10 cellular contexts compared by ENCODE assay signal in genomic region chr19:48258350-48258749, GRCh38. TPM values are rescaled to one million over a fixed set of nuclear protein-coding genes. Genes with fewer than 3 reads are reported as not detected.
A peak's percentile ranks its signal among the peaks of the same experiment; 100 is the strongest.
DNase-seq lines count a peak whose midpoint lies in the region; ATAC-seq and TF ChIP-seq lines count a peak whose summit lies in the region.
"Had no signal": no experiment of that assay in that cellular context is flagged by ENCODE, and none has a peak within 500 bp of the region (broad histone marks: within the 10 kb centered on the region; RNA-seq: fewer than 3 reads in every experiment).

No MANE protein-coding gene starts in this region.

- peak; percentile 34 for TF ChIP-seq POLR2A in GM19099 (IDR thresholded peaks at IDR 0.05; ENCODE audit: extremely low read depth, insufficient read length, low read depth)

- no peak overlapping the region for H3K18ac ChIP-seq in mesenchymal stem cell (ENCODE audit: low read depth in 1 of 2, low read length in 2 of 2)

- no peak overlapping the region for H2AK5ac ChIP-seq in mesenchymal stem cell (ENCODE audit: low read length, severe bottlenecking)

- H3K23ac ChIP-seq in mesenchymal stem cell (ENCODE audit: low read length in 2 of 2) = no peak overlapping the region

- H3K79me1 ChIP-seq in mesenchymal stem cell (replicated peaks; ENCODE audit: low read length, poor library complexity, severe bottlenecking) = peaks cover 3% of the 10 kb centered on the region

- H2BK120ac ChIP-seq in mesenchymal stem cell (ENCODE audit: low read depth, low read length) = no peak overlapping the region

- H2BK5ac ChIP-seq in mesenchymal stem cell (ENCODE audit: low read depth, low read length, poor library complexity, severe bottlenecking) = no peak overlapping the region

- no peak overlapping the region for H4K8ac ChIP-seq in mesenchymal stem cell (ENCODE audit: low read length)

- POLR2A ChIA-PET in activated CD4-positive, alpha-beta memory T cell treated with anti-CD3 and anti-CD28 coated beads, Interleukin-2, amount 10 ng/mL, durations not matched to agents 7 days and 5 days (lab: Charles Lee) = interaction anchor here (4.9 to 8.7 kb wide), 3 partner anchors 9 to 55 kb away, joined by 49 to 101 read pairs (median 69); no protein-coding TSS in a partner anchor
- POLR2A ChIA-PET in WTC11 (lab: Charles Lee) = no interaction called here
- POLR2A ChIA-PET in Caco-2 (lab: Charles Lee) = no interaction called here

- no peak overlapping the region for H3K9ac ChIP-seq in mesenchymal stem cell (ENCODE audit: low read length)

- 7% methylated on average over 4 of the region's 6 CpGs for WGBS in mesenchymal stem cell

- H2AFZ ChIP-seq in mesenchymal stem cell (ENCODE audit: low read depth, low read length) = no peak overlapping the region

- no peak overlapping the region for H2BK15ac ChIP-seq in mesenchymal stem cell (ENCODE audit: low read depth, poor library complexity, severe bottlenecking)

- TF ChIP-seq CTCF in CD14-positive monocyte (IDR thresholded peaks at IDR 0.05) (no peak), WTC11 (IDR thresholded peaks at IDR 0.05) (no peak), Caco-2 (IDR thresholded peaks at IDR 0.05; ENCODE audit: insufficient read depth in 1 of 2, low read depth in 1 of 2, low read length in 1 of 2, severe bottlenecking in 1 of 2, unreplicated experiment in 1 of 2) (no peak)

- H3K36me3 ChIP-seq in mesenchymal stem cell (ENCODE audit: control insufficient read depth in 1 of 2, insufficient read depth in 2 of 2, low read depth in 1 of 2, low read length in 2 of 2) (no peaks in the 10 kb centered on the region), Caco-2 (ENCODE audit: control insufficient read depth, insufficient read depth, low read length) (no peaks in the 10 kb centered on the region)

- no peak overlapping the region for H4K91ac ChIP-seq in mesenchymal stem cell (ENCODE audit: low read length)

- no TSS peak for BruUV-seq in Caco-2 (replicated peaks; lab: Mats Ljungman, UMichigan)

- H3K27me3 Mint-ChIP-seq in CD14-positive monocyte (ENCODE audit: low read depth in 3 of 3) (peaks cover 0 to 3% (median 0%) of the 10 kb centered on the region in 3 donors), WTC11 (ENCODE audit: low read depth) (peaks cover 11% of the 10 kb centered on the region), Caco-2 (ENCODE audit: insufficient read depth, unreplicated experiment) (peaks cover 4% of the 10 kb centered on the region)
- no peaks in the 10 kb centered on the region for H3K27me3 Mint-ChIP-seq in activated CD4-positive, alpha-beta memory T cell treated with anti-CD3 and anti-CD28 coated beads, Interleukin-2, amount 10 ng/mL, durations not matched to agents 7 days and 5 days

- CTCF ChIA-PET in activated CD4-positive, alpha-beta memory T cell treated with anti-CD3 and anti-CD28 coated beads, Interleukin-2, amount 10 ng/mL, durations not matched to agents 7 days and 5 days (lab: Charles Lee) = interaction anchor here (4.5 kb wide), 1 partner anchor 13 kb away, joined by 29 read pairs; no protein-coding TSS in a partner anchor
- CTCF ChIA-PET in WTC11 (lab: Charles Lee) = interaction anchor here (0.6 to 1.4 kb wide), 3 partner anchors 68 to 117 kb away, joined by 3 to 4 read pairs (median 3); no protein-coding TSS in a partner anchor
- CTCF ChIA-PET in Caco-2 (lab: Charles Lee) = interaction anchor here (0.8 kb wide), 1 partner anchor 13 kb away, joined by 3 read pairs; no protein-coding TSS in a partner anchor

- peak overlapping the region; percentile 73 to 91 for H3K4me3 Mint-ChIP-seq in CD14-positive monocyte
- peak overlapping the region; percentile 74 for H3K4me3 Mint-ChIP-seq in activated CD4-positive, alpha-beta memory T cell treated with anti-CD3 and anti-CD28 coated beads, Interleukin-2, amount 10 ng/mL, durations not matched to agents 7 days and 5 days
- no peak overlapping the region for H3K4me3 Mint-ChIP-seq in WTC11
- H3K4me3 Mint-ChIP-seq in Caco-2 (ENCODE audit: unreplicated experiment) = no peak overlapping the region

- no peaks in the 10 kb centered on the region for H3K9me3 Mint-ChIP-seq in CD14-positive monocyte
- no peaks in the 10 kb centered on the region for H3K9me3 Mint-ChIP-seq in activated CD4-positive, alpha-beta memory T cell treated with anti-CD3 and anti-CD28 coated beads, Interleukin-2, amount 10 ng/mL, durations not matched to agents 7 days and 5 days
- H3K9me3 Mint-ChIP-seq in WTC11 = peaks cover 11% of the 10 kb centered on the region
- H3K9me3 Mint-ChIP-seq in Caco-2 (ENCODE audit: unreplicated experiment) = no peaks in the 10 kb centered on the region

- H2BK12ac ChIP-seq in mesenchymal stem cell (ENCODE audit: low read length in 2 of 2) = no peak overlapping the region

- H3K4me3 ChIP-seq in mesenchymal stem cell (ENCODE audit: insufficient read depth in 1 of 2, low read depth in 1 of 2, low read length in 2 of 2) (no peak overlapping the region), Caco-2 (ENCODE audit: low read depth, low read length) (no peak overlapping the region)
- H3K4me3 ChIP-seq: coronary artery had no signal

- H3K27me3 ChIP-seq in mesenchymal stem cell (ENCODE audit: control insufficient read depth in 1 of 2, insufficient read depth in 1 of 2, low read length in 2 of 2) = peaks cover 0 to 5% of the 10 kb centered on the region in 2 experiments
- H3K27me3 ChIP-seq in Caco-2 (replicated peaks; ENCODE audit: control insufficient read depth, insufficient read depth, low read length) = no peaks in the 10 kb centered on the region

- DNase-seq in CD14-positive monocyte (ENCODE audit: low spot score) = no peak
- peak; percentile 50 for DNase-seq in activated CD4-positive, alpha-beta memory T cell treated with anti-CD3 and anti-CD28 coated beads, Interleukin-2, amount 10 ng/mL, durations not matched to agents 7 days and 5 days
- peak; percentile 59 for DNase-seq in mesenchymal stem cell
- no peak for DNase-seq in WTC11 (ENCODE audit: low spot score)
- no peak for DNase-seq in Caco-2
- DNase-seq in cortex of kidney (lab: John Stamatoyannopoulos, UW) = no peak

- H3K9me3 ChIP-seq in mesenchymal stem cell (ENCODE audit: control insufficient read depth, low read length) (no peaks in the 10 kb centered on the region), Caco-2 (no peaks in the 10 kb centered on the region)

- H3K4ac ChIP-seq in mesenchymal stem cell (ENCODE audit: low read depth in 1 of 2, low read length in 2 of 2) = no peak overlapping the region

- H3K27ac Mint-ChIP-seq in CD14-positive monocyte (peak overlapping the region; percentile 91 to 99 (median 95)), WTC11 (no peak overlapping the region), Caco-2 (ENCODE audit: unreplicated experiment) (no peak overlapping the region)
- peak overlapping the region; percentile 91 for H3K27ac Mint-ChIP-seq in activated CD4-positive, alpha-beta memory T cell treated with anti-CD3 and anti-CD28 coated beads, Interleukin-2, amount 10 ng/mL, durations not matched to agents 7 days and 5 days

- peak overlapping the region; percentile 35 for H3K27ac ChIP-seq in mesenchymal stem cell (ENCODE audit: low read length, poor library complexity, severe bottlenecking)

- H3K4me1 Mint-ChIP-seq in CD14-positive monocyte (peaks cover 43% of the 10 kb centered on the region), WTC11 (peaks cover 11% of the 10 kb centered on the region), Caco-2 (ENCODE audit: low read depth, unreplicated experiment) (peaks cover 6% of the 10 kb centered on the region)
- H3K4me1 Mint-ChIP-seq in activated CD4-positive, alpha-beta memory T cell treated with anti-CD3 and anti-CD28 coated beads, Interleukin-2, amount 10 ng/mL, durations not matched to agents 7 days and 5 days = peaks cover 54% of the 10 kb centered on the region

- H3K36me3 Mint-ChIP-seq in CD14-positive monocyte (peaks cover 4 to 5% of the 10 kb centered on the region in 2 donors), WTC11 (peaks cover 10% of the 10 kb centered on the region), Caco-2 (ENCODE audit: insufficient read depth, unreplicated experiment) (no peaks in the 10 kb centered on the region)
- H3K36me3 Mint-ChIP-seq in activated CD4-positive, alpha-beta memory T cell treated with anti-CD3 and anti-CD28 coated beads, Interleukin-2, amount 10 ng/mL, durations not matched to agents 7 days and 5 days (ENCODE audit: low read depth) = peaks cover 15% of the 10 kb centered on the region

- H3K14ac ChIP-seq in mesenchymal stem cell (ENCODE audit: low read length in 2 of 2) = no peak overlapping the region

- H3K4me2 ChIP-seq in mesenchymal stem cell (ENCODE audit: low read length, poor library complexity, severe bottlenecking) = no peak overlapping the region

- H3K4me1 ChIP-seq in mesenchymal stem cell (ENCODE audit: control insufficient read depth, insufficient read depth, low read depth, low read length) (peaks cover 5% of the 10 kb centered on the region), Caco-2 (peaks cover 7% of the 10 kb centered on the region; the same call in 1 of the 2 replicates)

- ATAC-seq in WTC11 = no peak
- no peak for ATAC-seq in HG03025 (IDR thresholded peaks at IDR 0.05; ENCODE audit: low FRiP score, unreplicated experiment)
- ATAC-seq: left lobe of liver had no signal

- intact Hi-C loops in CD14-positive monocyte (cut with micrococcal nuclease) (loop anchor here in 1 of 2 donors (5.0 kb wide), 1 partner anchor 64 kb away; a partner anchor contains a TSS), Caco-2 (cut with micrococcal nuclease; ENCODE audit: unreplicated experiment) (no loop called here)

RNA-seq across cellular contexts. Expression of gene CARD8, which starts 2.6 kb away (rescaled TPM):
- polyA plus RNA-seq in CD14-positive monocyte = 10 to 100 TPM; 76.4 to 90.9 TPM
- total RNA-seq in activated CD4-positive, alpha-beta memory T cell treated with anti-CD3 and anti-CD28 coated beads, Interleukin-2, amount 10 ng/mL, durations not matched to agents 7 days and 5 days = 100 to 1,000 TPM; 247 to 253 TPM
- 29.2 TPM for polyA plus RNA-seq in mesenchymal stem cell (2013, experiment 1 of 2)
- polyA plus RNA-seq in mesenchymal stem cell (2013, experiment 2 of 2) = 28.7 TPM
- total RNA-seq in WTC11 (2021) = 23.0 to 31.1 TPM (median 29.8 TPM) in 3 replicates
- total RNA-seq in Caco-2 (2022) = 17.7 and 19.9 TPM in 2 replicates

RNA-seq across cellular contexts. Expression of gene ZNF114, which starts 11.5 kb away (rescaled TPM):
- not detected for polyA plus RNA-seq in CD14-positive monocyte
- total RNA-seq in activated CD4-positive, alpha-beta memory T cell treated with anti-CD3 and anti-CD28 coated beads, Interleukin-2, amount 10 ng/mL, durations not matched to agents 7 days and 5 days = under 1 TPM; 0.15 to 0.20 TPM
- polyA plus RNA-seq in mesenchymal stem cell (2013, experiment 1 of 2) = 0.43 TPM
- 0.42 TPM for polyA plus RNA-seq in mesenchymal stem cell (2013, experiment 2 of 2)
- total RNA-seq in WTC11 (2021) = 9.8 to 12.7 TPM (median 9.8 TPM) in 3 replicates
- total RNA-seq in Caco-2 (2022) = 8.7 and 9.3 TPM in 2 replicates
- total RNA-seq: left lobe of liver had no signal

Comparison
In these comparisons a context has a peak if more than half of its experiments do, and no peak if none do; other contexts are left out.
1. DNase-seq: peak in activated CD4-positive, alpha-beta memory T cell treated with anti-CD3 and anti-CD28 coated beads, Interleukin-2, amount 10 ng/mL, durations not matched to agents 7 days and 5 days (single experiment) and mesenchymal stem cell (single experiment); none in CD14-positive monocyte (single experiment), WTC11 (single experiment), Caco-2 (0 of 2) and cortex of kidney (single experiment).
2. H3K27ac Mint-ChIP-seq: peak in CD14-positive monocyte (7 of 7) and activated CD4-positive, alpha-beta memory T cell treated with anti-CD3 and anti-CD28 coated beads, Interleukin-2, amount 10 ng/mL, durations not matched to agents 7 days and 5 days (single experiment); none in WTC11 (single experiment) and Caco-2 (single experiment).
3. H3K4me3 Mint-ChIP-seq: peak in CD14-positive monocyte (2 of 2) and activated CD4-positive, alpha-beta memory T cell treated with anti-CD3 and anti-CD28 coated beads, Interleukin-2, amount 10 ng/mL, durations not matched to agents 7 days and 5 days (single experiment); none in WTC11 (single experiment) and Caco-2 (single experiment).